32 cellular contexts compared by ENCODE assay signal in genomic region chr9:125100822-125101221, GRCh38.
"Had no signal": no experiment of that assay in that cellular context is flagged by ENCODE, and none has a peak within 500 bp of the region (broad histone marks: within the 10 kb centered on the region; RNA-seq: fewer than 3 reads in every experiment).

No MANE protein-coding gene starts in this region.

- H3K4me1 ChIP-seq: adrenal gland, breast epithelium had no signal

- H3K36me3 ChIP-seq: adrenal gland, breast epithelium, heart right ventricle, WERI-Rb-1 had no signal

- H3K27ac ChIP-seq: body of pancreas, breast epithelium, coronary artery, heart right ventricle, WERI-Rb-1 had no signal

- ATAC-seq: activated CD4-positive, alpha-beta T cell treated with anti-CD3 and anti-CD28 coated beads for 36 hours; activated CD8-positive, alpha-beta memory T cell treated with anti-CD3 and anti-CD28 coated beads, Interleukin-2, amount 10 ng/mL, durations not matched to agents 7 days and 5 days; activated CD8-positive, alpha-beta T cell treated with anti-CD3 and anti-CD28 coated beads, Interleukin-2, amount 10 ng/mL, durations not matched to agents 7 days and 5 days; activated naive CD8-positive, alpha-beta T cell treated with anti-CD3 and anti-CD28 coated beads, Interleukin-2, amount 50 U/mL, for 24 hours; activated T-cell treated with anti-CD3 and anti-CD28 coated beads, Interleukin-2, amount 50 U/mL, for 72 hours; body of pancreas; esophagus mucosa; heart right ventricle; T-cell had no signal

- H3K27me3 ChIP-seq: adrenal gland, body of pancreas, breast epithelium, dorsolateral prefrontal cortex, heart right ventricle had no signal

- FAIRE-seq: frontal cortex had no signal

- DNase-seq: activated CD4-positive, alpha-beta memory T cell treated with anti-CD3 and anti-CD28 coated beads for 36 hours; activated CD4-positive, alpha-beta T cell treated with anti-CD3 and anti-CD28 coated beads for 36 hours; activated CD4-positive, alpha-beta T cell treated with anti-CD3 and anti-CD28 coated beads, Interleukin-2, amount 10 ng/mL, durations not matched to agents 24 days and 14 days; activated CD4-positive, CD25-positive, alpha-beta regulatory T cell; activated CD4-positive, CD25-positive, alpha-beta regulatory T cell treated with anti-CD3 and anti-CD28 coated beads, Interleukin-2, amount 50 U/mL, for 72 hours; activated CD8-positive, alpha-beta memory T cell treated with anti-CD3 and anti-CD28 coated beads, Interleukin-2, amount 10 ng/mL, durations not matched to agents 7 days and 5 days; activated CD8-positive, alpha-beta memory T cell treated with anti-CD3 and anti-CD28 coated beads, Interleukin-2, amount 50 U/mL, for 4 hours; activated CD8-positive, alpha-beta T cell treated with anti-CD3 and anti-CD28 coated beads, Interleukin-2, amount 10 ng/mL, durations not matched to agents 7 days and 5 days; activated gamma-delta T cell; activated naive CD4-positive, alpha-beta T cell; activated naive CD4-positive, alpha-beta T cell treated with anti-CD3 and anti-CD28 coated beads, Interleukin-2, amount 10 ng/mL, durations not matched to agents 7 days and 5 days; activated naive CD8-positive, alpha-beta T cell treated with anti-CD3 and anti-CD28 coated beads for 36 hours; activated naive CD8-positive, alpha-beta T cell treated with anti-CD3 and anti-CD28 coated beads, Interleukin-2, amount 50 U/mL, for 24 hours; activated T-cell treated with anti-CD3 and anti-CD28 coated beads, Interleukin-2, amount 50 U/mL, for 1 hour; activated T-cell treated with anti-CD3 and anti-CD28 coated beads, Interleukin-2, amount 50 U/mL, for 72 hours; adrenal gland; amygdala; aorta; body of pancreas; dorsolateral prefrontal cortex; effector memory CD4-positive, alpha-beta T cell; endodermal cell; foreskin fibroblast; heart right ventricle; SW 1271; T-cell; T1000; WERI-Rb-1 had no signal

- H3K4me3 ChIP-seq: adrenal gland, body of pancreas, breast epithelium, coronary artery, dorsolateral prefrontal cortex, heart right ventricle had no signal

- H3K9me3 ChIP-seq: adrenal gland, breast epithelium, heart right ventricle had no signal
